1 cellular context compared by ENCODE assay signal in genomic region chr10:5890519-5890878, GRCh38.
TF ChIP-seq lines count a peak whose summit lies in the region.

No MANE protein-coding gene starts in this region.

TF ChIP-seq in HCT116, 20 proteins besides CTCF, POLR2A, EP300 and RAD21 (continued from another document):
- no peak for TF ChIP-seq EZH2phosphoT487 (IDR thresholded peaks at IDR 0.05; ENCODE audit: borderline replicate concordance)
- TF ChIP-seq, protein P1, sequence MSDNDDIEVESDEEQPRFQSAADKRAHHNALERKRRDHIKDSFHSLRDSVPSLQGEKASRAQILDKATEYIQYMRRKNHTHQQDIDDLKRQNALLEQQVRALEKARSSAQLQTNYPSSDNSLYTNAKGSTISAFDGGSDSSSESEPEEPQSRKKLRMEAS (IDR thresholded peaks at IDR 0.05), result no peak
- TF ChIP-seq JUND (IDR thresholded peaks at IDR 0.05), result no peak
- no peak for TF ChIP-seq EZH2 (IDR thresholded peaks at IDR 0.05)
- TF ChIP-seq, protein P2, sequence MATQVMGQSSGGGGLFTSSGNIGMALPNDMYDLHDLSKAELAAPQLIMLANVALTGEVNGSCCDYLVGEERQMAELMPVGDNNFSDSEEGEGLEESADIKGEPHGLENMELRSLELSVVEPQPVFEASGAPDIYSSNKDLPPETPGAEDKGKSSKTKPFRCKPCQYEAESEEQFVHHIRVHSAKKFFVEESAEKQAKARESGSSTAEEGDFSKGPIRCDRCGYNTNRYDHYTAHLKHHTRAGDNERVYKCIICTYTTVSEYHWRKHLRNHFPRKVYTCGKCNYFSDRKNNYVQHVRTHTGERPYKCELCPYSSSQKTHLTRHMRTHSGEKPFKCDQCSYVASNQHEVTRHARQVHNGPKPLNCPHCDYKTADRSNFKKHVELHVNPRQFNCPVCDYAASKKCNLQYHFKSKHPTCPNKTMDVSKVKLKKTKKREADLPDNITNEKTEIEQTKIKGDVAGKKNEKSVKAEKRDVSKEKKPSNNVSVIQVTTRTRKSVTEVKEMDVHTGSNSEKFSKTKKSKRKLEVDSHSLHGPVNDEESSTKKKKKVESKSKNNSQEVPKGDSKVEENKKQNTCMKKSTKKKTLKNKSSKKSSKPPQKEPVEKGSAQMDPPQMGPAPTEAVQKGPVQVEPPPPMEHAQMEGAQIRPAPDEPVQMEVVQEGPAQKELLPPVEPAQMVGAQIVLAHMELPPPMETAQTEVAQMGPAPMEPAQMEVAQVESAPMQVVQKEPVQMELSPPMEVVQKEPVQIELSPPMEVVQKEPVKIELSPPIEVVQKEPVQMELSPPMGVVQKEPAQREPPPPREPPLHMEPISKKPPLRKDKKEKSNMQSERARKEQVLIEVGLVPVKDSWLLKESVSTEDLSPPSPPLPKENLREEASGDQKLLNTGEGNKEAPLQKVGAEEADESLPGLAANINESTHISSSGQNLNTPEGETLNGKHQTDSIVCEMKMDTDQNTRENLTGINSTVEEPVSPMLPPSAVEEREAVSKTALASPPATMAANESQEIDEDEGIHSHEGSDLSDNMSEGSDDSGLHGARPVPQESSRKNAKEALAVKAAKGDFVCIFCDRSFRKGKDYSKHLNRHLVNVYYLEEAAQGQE (IDR thresholded peaks at IDR 0.05; ENCODE audit: low read depth), result no peak
- TF ChIP-seq POLR2AphosphoS5 (IDR thresholded peaks at IDR 0.05; ENCODE audit: low read depth, low read length), result no peak
